25 cellular contexts compared by ENCODE assay signal in the genomic region with DNA sequence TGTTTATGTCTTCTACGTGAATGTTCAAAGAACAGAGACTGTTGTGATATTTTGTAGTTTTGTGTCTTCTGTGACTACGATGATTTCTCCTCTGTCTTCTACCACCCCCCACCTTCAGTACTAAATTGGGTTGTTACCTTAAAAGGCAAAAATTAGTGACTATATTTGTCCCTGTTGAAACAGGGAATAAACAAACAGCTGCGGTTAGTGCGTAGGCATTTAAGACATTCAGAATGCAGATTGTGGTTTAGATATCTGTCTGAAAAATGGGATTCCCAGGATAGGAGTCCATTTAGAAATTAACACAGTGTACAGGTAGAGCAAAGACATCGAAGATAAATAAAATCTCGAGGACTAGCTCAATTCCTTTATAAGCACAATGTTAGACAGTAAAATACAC. TPM values are rescaled to one million over a fixed set of nuclear protein-coding genes. Genes with fewer than 3 reads are reported as not detected.
DNase-seq lines count a peak whose midpoint lies in the region; ATAC-seq, FAIRE-seq and TF ChIP-seq lines count a peak whose summit lies in the region.
"Had no signal": no experiment of that assay in that cellular context is flagged by ENCODE, and none has a peak within 500 bp of the region (broad histone marks: within the 10 kb centered on the region; RNA-seq: fewer than 3 reads in every experiment).

No MANE protein-coding gene starts in this region.

- no peaks in the 10 kb centered on the region for H4K20me1 ChIP-seq in MM.1S (ENCODE audit: insufficient read depth, low read length)

- no peaks in the 10 kb centered on the region for H3K9me3 ChIP-seq in MM.1S (replicated peaks; ENCODE audit: insufficient read depth, low read length)
- H3K9me3 ChIP-seq: BE2C, MG63 had no signal

- no peaks in the 10 kb centered on the region for H3K9me2 ChIP-seq in MM.1S (replicated peaks; ENCODE audit: insufficient read depth, low read length)

- H3K9ac ChIP-seq in MM.1S (ENCODE audit: low read length) = no peak overlapping the region

- no peaks in the 10 kb centered on the region for H3K4me1 ChIP-seq in MM.1S (ENCODE audit: low read length)

- no peaks in the 10 kb centered on the region for H3K27me3 ChIP-seq in MM.1S (replicated peaks; ENCODE audit: insufficient read depth, low read length)
- H3K27me3 ChIP-seq: BE2C, MG63 had no signal

- DNase-seq in A172 (ENCODE audit: low spot score) (peak; percentile 57), HTR-8/SVneo (ENCODE audit: insufficient read length, low spot score) (no peak), SW480 (ENCODE audit: low spot score) (peak; percentile 55), fibroblast of villous mesenchyme (ENCODE audit: low read depth) (peak; percentile 81), KG1 (lab: John Stamatoyannopoulos, UW) (no peak), MM.1S (no peak), NCI-H1417 (lab: John Stamatoyannopoulos, UW) (no peak)
- DNase-seq: 8988T; BE2C; CD4-positive, CD25-positive, alpha-beta regulatory T cell; COR-L47; DMS 273 treated with DMSO at 0.1 percent for 48 hours; Karpas-422; MG63; NCI-H1092 treated with DMSO at 0.1 percent for 48 hours; NCI-H1694; NCI-H2081 treated with DMSO at 0.1 percent for 48 hours; NCI-H510A; NCI-H748 treated with DMSO at 0.1 percent for 48 hours; OCI-M1; SIG-M5 had no signal

- no peak overlapping the region for H3K4me2 ChIP-seq in MM.1S (ENCODE audit: low read depth, low read length)

- H3K4me3 ChIP-seq in fibroblast of villous mesenchyme (ENCODE audit: low read depth, low read length) (no peak overlapping the region), MM.1S (ENCODE audit: low read length) (no peak overlapping the region)
- H3K4me3 ChIP-seq: GM12878, MG63 had no signal

- no peaks in the 10 kb centered on the region for H3K36me3 ChIP-seq in MM.1S (replicated peaks; ENCODE audit: insufficient read depth, low read length)
- H3K36me3 ChIP-seq: BE2C, MG63 had no signal

- FAIRE-seq in HTR-8/SVneo (lab: Jason Lieb, UNC) = peak; percentile 71
- FAIRE-seq: GM12878, H1 had no signal

- no peak overlapping the region for H2AFZ ChIP-seq in MM.1S (ENCODE audit: low read length)

- H3K79me2 ChIP-seq in MM.1S (ENCODE audit: low read length) = no peaks in the 10 kb centered on the region

- no peaks in the 10 kb centered on the region for H3F3A ChIP-seq in MM.1S (ENCODE audit: insufficient read depth, low read length)

- ATAC-seq in GM21723 (IDR thresholded peaks at IDR 0.05; ENCODE audit: unreplicated experiment) = no peak
- ATAC-seq: GM12878 had no signal

- H3K27ac ChIP-seq in MM.1S (ENCODE audit: low read length) = no peak overlapping the region
- H3K27ac ChIP-seq: RWPE1 had no signal

- TF ChIP-seq CTCF in fibroblast of villous mesenchyme (IDR thresholded peaks at IDR 0.05; ENCODE audit: insufficient read depth, low read depth, low read length) = no peak
- no peak for TF ChIP-seq CTCF in MM.1S (IDR thresholded peaks at IDR 0.05; ENCODE audit: low read length)

RNA-seq across cellular contexts. Expression of a gene that starts 15.6 kb away (rescaled TPM):
- 15.8 and 17.1 TPM in 2 replicates for total RNA-seq in A172 (2014; rRNA removed; shearing (Covaris generic))
- total RNA-seq in fibroblast of villous mesenchyme = 13.9 and 16.8 TPM in 2 replicates
- total RNA-seq: CD4-positive, CD25-positive, alpha-beta regulatory T cell had no signal

Comparison
In these comparisons a context has a peak if more than half of its experiments do, and no peak if none do; other contexts are left out.
1. DNase-seq: peak in A172 (single experiment), SW480 (single experiment) and fibroblast of villous mesenchyme (single experiment); none in HTR-8/SVneo (single experiment), KG1 (single experiment), MM.1S (single experiment) and NCI-H1417 (0 of 3).